ENCODE assay signal across 30 cellular contexts in genomic region chr4:169682360-169683047, GRCh38.
DNase-seq lines count a peak whose midpoint lies in the region; TF ChIP-seq lines count a peak whose summit lies in the region.
"Had no signal": no experiment of that assay in that cellular context is flagged by ENCODE, and none has a peak within 500 bp of the region (broad histone marks: within the 10 kb centered on the region; RNA-seq: fewer than 3 reads in every experiment).

No MANE protein-coding gene starts in this region.

- H3K27me3 Mint-ChIP-seq in immature natural killer cell (ENCODE audit: low read depth in 3 of 3), result no peaks in the 10 kb centered on the region
- H3K27me3 Mint-ChIP-seq in CD4-positive, alpha-beta memory T cell, result no peaks in the 10 kb centered on the region
- H3K27me3 Mint-ChIP-seq: activated CD4-positive, alpha-beta T cell treated with anti-CD3 and anti-CD28 coated beads, Interleukin-2, amount 10 ng/mL, durations not matched to agents 24 days and 14 days; activated CD8-positive, alpha-beta memory T cell treated with anti-CD3 and anti-CD28 coated beads, Interleukin-2, amount 10 ng/mL, durations not matched to agents 7 days and 5 days; activated naive CD4-positive, alpha-beta T cell treated with anti-CD3 and anti-CD28 coated beads, Interleukin-2, amount 10 ng/mL, durations not matched to agents 7 days and 5 days; CD4-positive, alpha-beta T cell; dendritic cell treated with granulocyte-macrophage colony-stimulating factor and Interleukin-4, amounts not matched to agents 40 ng/mL and 50 ng/mL, for 4 days; naive thymus-derived CD4-positive, alpha-beta T cell had no signal

- no peaks in the 10 kb centered on the region for H3K27me3 ChIP-seq in CD4-positive, alpha-beta memory T cell (ENCODE audit: insufficient read depth, low read length)
- H3K27me3 ChIP-seq: cardiac muscle cell, gastrocnemius medialis, hepatocyte had no signal

- H3K36me3 ChIP-seq in CD4-positive, alpha-beta memory T cell (ENCODE audit: insufficient read depth, low read length), result peaks cover 5% of the 10 kb centered on the region

- peaks cover 13 to 17% (median 13%) of the 10 kb centered on the region in 3 donors for H3K36me3 Mint-ChIP-seq in immature natural killer cell
- H3K36me3 Mint-ChIP-seq in CD4-positive, alpha-beta memory T cell, result peaks cover 26 to 45% of the 10 kb centered on the region in 2 donors

- TF ChIP-seq CTCF in foreskin fibroblast (IDR thresholded peaks at IDR 0.05; ENCODE audit: low read depth, low read length), result no peak

- intact Hi-C loops in CD4-positive, alpha-beta memory T cell (cut with micrococcal nuclease), result no loop called here

- CTCF ChIA-PET in CD4-positive, alpha-beta memory T cell (lab: Charles Lee; ENCODE audit: partially characterized antibody), result interaction anchor here (1.3 kb wide), 1 partner anchor 10 kb away, joined by 3 read pairs; no protein-coding TSS in a partner anchor

- no peak overlapping the region for H3K27ac Mint-ChIP-seq in immature natural killer cell
- H3K27ac Mint-ChIP-seq in CD4-positive, alpha-beta memory T cell, result no peak overlapping the region
- H3K27ac Mint-ChIP-seq: activated CD4-positive, alpha-beta T cell treated with anti-CD3 and anti-CD28 coated beads, Interleukin-2, amount 10 ng/mL, durations not matched to agents 24 days and 14 days; activated CD8-positive, alpha-beta memory T cell treated with anti-CD3 and anti-CD28 coated beads, Interleukin-2, amount 10 ng/mL, durations not matched to agents 7 days and 5 days; activated naive CD4-positive, alpha-beta T cell treated with anti-CD3 and anti-CD28 coated beads, Interleukin-2, amount 10 ng/mL, durations not matched to agents 7 days and 5 days; activated T-helper 1 cell treated with anti-CD3 and anti-CD28 coated beads, Interleukin-12 subunit alpha, Interleukin-12 subunit beta, Interleukin-2, Interleukin-4 antibody, amounts not matched to agents 30 ng/mL and 10 ng/mL and 1 ng/mL, durations not matched to agents 14 hours and 24 hours and 36 hours; CD4-positive, alpha-beta T cell; dendritic cell treated with granulocyte-macrophage colony-stimulating factor and Interleukin-4, amounts not matched to agents 40 ng/mL and 50 ng/mL, for 4 days; HFFc6; mesothelial cell of epicardium; stimulated activated effector memory CD8-positive, alpha-beta T cell treated with anti-CD3 and anti-CD28 coated beads, Interleukin-12 subunit alpha, Interleukin-12 subunit beta, amount 100 ng/mL, for 72 hours; T-helper 2 cell treated with Interferon-gamma antibody and Interleukin-4, amounts not matched to agents 5 μg/mL and 100 μg/mL, for 36 hours had no signal

- H3K9me3 ChIP-seq in CD4-positive, alpha-beta memory T cell (ENCODE audit: control insufficient read depth in 1 of 2, low read length in 2 of 2), result no peaks in the 10 kb centered on the region
- H3K9me3 ChIP-seq: gastrocnemius medialis had no signal

- peak; percentile 48 to 53 for DNase-seq in AML-193 (lab: John Stamatoyannopoulos, UW)
- peak; percentile 18 for DNase-seq in HCEC 1CT
- peak; percentile 68 for DNase-seq in amniotic epithelial cell (ENCODE audit: low read depth)
- peak; percentile 12 to 45 for DNase-seq in foreskin fibroblast
- DNase-seq in NCI-H187 (lab: John Stamatoyannopoulos, UW), result no peak
- DNase-seq in immature natural killer cell, result no peak
- no peak for DNase-seq in CD4-positive, alpha-beta memory T cell
- DNase-seq: activated CD4-positive, alpha-beta T cell treated with anti-CD3 and anti-CD28 coated beads, Interleukin-2, amount 10 ng/mL, durations not matched to agents 24 days and 14 days; activated CD8-positive, alpha-beta memory T cell treated with anti-CD3 and anti-CD28 coated beads, Interleukin-2, amount 10 ng/mL, durations not matched to agents 7 days and 5 days; activated naive CD4-positive, alpha-beta T cell treated with anti-CD3 and anti-CD28 coated beads, Interleukin-2, amount 10 ng/mL, durations not matched to agents 7 days and 5 days; CD4-positive, alpha-beta T cell; DMS 273 treated with DMSO at 0.1 percent for 48 hours; gastrocnemius medialis; HFFc6; KG1; left ventricle myocardium superior; naive thymus-derived CD4-positive, alpha-beta T cell; NCI-H1694; NCI-H2171 treated with DMSO at 0.1 percent for 48 hours; NCI-H526; occipital lobe; RPMI8226; WERI-Rb-1 had no signal

- H3K4me3 Mint-ChIP-seq in immature natural killer cell, result no peak overlapping the region
- no peak overlapping the region for H3K4me3 Mint-ChIP-seq in CD4-positive, alpha-beta memory T cell
- H3K4me3 Mint-ChIP-seq: activated CD4-positive, alpha-beta T cell treated with anti-CD3 and anti-CD28 coated beads, Interleukin-2, amount 10 ng/mL, durations not matched to agents 24 days and 14 days; activated CD8-positive, alpha-beta memory T cell treated with anti-CD3 and anti-CD28 coated beads, Interleukin-2, amount 10 ng/mL, durations not matched to agents 7 days and 5 days; activated naive CD4-positive, alpha-beta T cell treated with anti-CD3 and anti-CD28 coated beads, Interleukin-2, amount 10 ng/mL, durations not matched to agents 7 days and 5 days; activated T-helper 1 cell treated with anti-CD3 and anti-CD28 coated beads, Interleukin-12 subunit alpha, Interleukin-12 subunit beta, Interleukin-2, Interleukin-4 antibody, amounts not matched to agents 30 ng/mL and 10 ng/mL and 1 ng/mL, durations not matched to agents 14 hours and 24 hours and 36 hours; CD4-positive, alpha-beta T cell; dendritic cell treated with granulocyte-macrophage colony-stimulating factor and Interleukin-4, amounts not matched to agents 40 ng/mL and 50 ng/mL, for 4 days; HFFc6; mesothelial cell of epicardium; naive thymus-derived CD4-positive, alpha-beta T cell; stimulated activated effector memory CD8-positive, alpha-beta T cell treated with anti-CD3 and anti-CD28 coated beads, Interleukin-12 subunit alpha, Interleukin-12 subunit beta, amount 100 ng/mL, for 72 hours; T-helper 2 cell treated with Interferon-gamma antibody and Interleukin-4, amounts not matched to agents 5 μg/mL and 100 μg/mL, for 36 hours had no signal

- no peak overlapping the region for H3K27ac ChIP-seq in CD4-positive, alpha-beta memory T cell (ENCODE audit: low read depth, low read length)
- H3K27ac ChIP-seq: cardiac muscle cell, gastrocnemius medialis, hepatocyte, WERI-Rb-1 had no signal

- H3K4me1 ChIP-seq in CD4-positive, alpha-beta memory T cell (ENCODE audit: insufficient read depth, low read length), result no peaks in the 10 kb centered on the region
- H3K4me1 ChIP-seq: gastrocnemius medialis had no signal

- H3K9me3 Mint-ChIP-seq in immature natural killer cell, result no peaks in the 10 kb centered on the region
- no peaks in the 10 kb centered on the region for H3K9me3 Mint-ChIP-seq in CD4-positive, alpha-beta memory T cell
- H3K9me3 Mint-ChIP-seq: activated CD4-positive, alpha-beta T cell treated with anti-CD3 and anti-CD28 coated beads, Interleukin-2, amount 10 ng/mL, durations not matched to agents 24 days and 14 days; activated naive CD4-positive, alpha-beta T cell treated with anti-CD3 and anti-CD28 coated beads, Interleukin-2, amount 10 ng/mL, durations not matched to agents 7 days and 5 days; activated T-helper 1 cell treated with anti-CD3 and anti-CD28 coated beads, Interleukin-12 subunit alpha, Interleukin-12 subunit beta, Interleukin-2, Interleukin-4 antibody, amounts not matched to agents 30 ng/mL and 10 ng/mL and 1 ng/mL, durations not matched to agents 14 hours and 24 hours and 36 hours; CD4-positive, alpha-beta T cell; dendritic cell treated with granulocyte-macrophage colony-stimulating factor and Interleukin-4, amounts not matched to agents 40 ng/mL and 50 ng/mL, for 4 days; HFFc6; stimulated activated effector memory CD8-positive, alpha-beta T cell treated with anti-CD3 and anti-CD28 coated beads, Interleukin-12 subunit alpha, Interleukin-12 subunit beta, amount 100 ng/mL, for 72 hours; T-helper 2 cell treated with Interferon-gamma antibody and Interleukin-4, amounts not matched to agents 5 μg/mL and 100 μg/mL, for 36 hours had no signal

- POLR2A ChIA-PET in CD4-positive, alpha-beta memory T cell (lab: Charles Lee; ENCODE audit: partially characterized antibody), result no interaction called here

- H3K4me3 ChIP-seq in foreskin fibroblast (ENCODE audit: low read depth in 1 of 2, low read length in 2 of 2), result no peak overlapping the region
- no peak overlapping the region for H3K4me3 ChIP-seq in CD4-positive, alpha-beta memory T cell (ENCODE audit: low read length in 2 of 2)
- H3K4me3 ChIP-seq: cardiac muscle cell, gastrocnemius medialis, hepatocyte had no signal

- peaks cover 0 to 10% of the 10 kb centered on the region in 2 donors for H3K4me1 Mint-ChIP-seq in immature natural killer cell
- peaks cover 0 to 5% (median 2%) of the 10 kb centered on the region in 4 donors for H3K4me1 Mint-ChIP-seq in CD4-positive, alpha-beta memory T cell
- H3K4me1 Mint-ChIP-seq: activated CD4-positive, alpha-beta T cell treated with anti-CD3 and anti-CD28 coated beads, Interleukin-2, amount 10 ng/mL, durations not matched to agents 24 days and 14 days; activated CD8-positive, alpha-beta memory T cell treated with anti-CD3 and anti-CD28 coated beads, Interleukin-2, amount 10 ng/mL, durations not matched to agents 7 days and 5 days; activated naive CD4-positive, alpha-beta T cell treated with anti-CD3 and anti-CD28 coated beads, Interleukin-2, amount 10 ng/mL, durations not matched to agents 7 days and 5 days; mesothelial cell of epicardium had no signal

Comparison
In these comparisons a context has a peak if more than half of its experiments do, and no peak if none do; other contexts are left out.
1. DNase-seq: peak in AML-193 (2 of 2), HCEC 1CT (single experiment), amniotic epithelial cell (single experiment) and foreskin fibroblast (2 of 2); none in NCI-H187 (0 of 2), immature natural killer cell (0 of 3) and CD4-positive, alpha-beta memory T cell (0 of 5).